ENCODE assay signal across 1 cellular context in genomic region chr14:68823434-68824206, GRCh38.
A peak's percentile ranks its signal among the peaks of the same experiment; 100 is the strongest.
TF ChIP-seq lines count a peak whose summit lies in the region.

No MANE protein-coding gene starts in this region.

TF ChIP-seq in HepG2, 621 proteins besides CTCF, POLR2A, EP300 and RAD21 (continued from another document and continues in another):
- TF ChIP-seq, protein P1, sequence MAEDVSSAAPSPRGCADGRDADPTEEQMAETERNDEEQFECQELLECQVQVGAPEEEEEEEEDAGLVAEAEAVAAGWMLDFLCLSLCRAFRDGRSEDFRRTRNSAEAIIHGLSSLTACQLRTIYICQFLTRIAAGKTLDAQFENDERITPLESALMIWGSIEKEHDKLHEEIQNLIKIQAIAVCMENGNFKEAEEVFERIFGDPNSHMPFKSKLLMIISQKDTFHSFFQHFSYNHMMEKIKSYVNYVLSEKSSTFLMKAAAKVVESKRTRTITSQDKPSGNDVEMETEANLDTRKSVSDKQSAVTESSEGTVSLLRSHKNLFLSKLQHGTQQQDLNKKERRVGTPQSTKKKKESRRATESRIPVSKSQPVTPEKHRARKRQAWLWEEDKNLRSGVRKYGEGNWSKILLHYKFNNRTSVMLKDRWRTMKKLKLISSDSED (CRISPR knock-in tag; IDR thresholded peaks at IDR 0.05), result no peak
- TF ChIP-seq, protein P2, sequence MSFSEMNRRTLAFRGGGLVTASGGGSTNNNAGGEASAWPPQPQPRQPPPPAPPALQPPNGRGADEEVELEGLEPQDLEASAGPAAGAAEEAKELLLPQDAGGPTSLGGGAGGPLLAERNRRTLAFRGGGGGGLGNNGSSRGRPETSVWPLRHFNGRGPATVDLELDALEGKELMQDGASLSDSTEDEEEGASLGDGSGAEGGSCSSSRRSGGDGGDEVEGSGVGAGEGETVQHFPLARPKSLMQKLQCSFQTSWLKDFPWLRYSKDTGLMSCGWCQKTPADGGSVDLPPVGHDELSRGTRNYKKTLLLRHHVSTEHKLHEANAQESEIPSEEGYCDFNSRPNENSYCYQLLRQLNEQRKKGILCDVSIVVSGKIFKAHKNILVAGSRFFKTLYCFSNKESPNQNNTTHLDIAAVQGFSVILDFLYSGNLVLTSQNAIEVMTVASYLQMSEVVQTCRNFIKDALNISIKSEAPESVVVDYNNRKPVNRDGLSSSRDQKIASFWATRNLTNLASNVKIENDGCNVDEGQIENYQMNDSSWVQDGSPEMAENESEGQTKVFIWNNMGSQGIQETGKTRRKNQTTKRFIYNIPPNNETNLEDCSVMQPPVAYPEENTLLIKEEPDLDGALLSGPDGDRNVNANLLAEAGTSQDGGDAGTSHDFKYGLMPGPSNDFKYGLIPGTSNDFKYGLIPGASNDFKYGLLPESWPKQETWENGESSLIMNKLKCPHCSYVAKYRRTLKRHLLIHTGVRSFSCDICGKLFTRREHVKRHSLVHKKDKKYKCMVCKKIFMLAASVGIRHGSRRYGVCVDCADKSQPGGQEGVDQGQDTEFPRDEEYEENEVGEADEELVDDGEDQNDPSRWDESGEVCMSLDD (CRISPR knock-in tag; IDR thresholded peaks at IDR 0.05; ENCODE audit: borderline replicate concordance), result peak; percentile 78; the same call in 1 of the 2 replicates
- TF ChIP-seq SRSF9 (IDR thresholded peaks at IDR 0.05; ENCODE audit: borderline replicate concordance, insufficient read depth, low read depth, low read length, poor library complexity, severe bottlenecking) (no peak), GATA4 (IDR thresholded peaks at IDR 0.05; ENCODE audit: borderline replicate concordance, low read depth) (no peak; the same call in 1 of the 2 replicates), ZFP1 (CRISPR knock-in tag; IDR thresholded peaks at IDR 0.05) (no peak), ZBTB21 (CRISPR knock-in tag; IDR thresholded peaks at IDR 0.05) (no peak), NFE2L2 (IDR thresholded peaks at IDR 0.05; ENCODE audit: low read length) (peak; percentile 63; the same call in 1 of the 2 replicates), ZNF790 (CRISPR knock-in tag; IDR thresholded peaks at IDR 0.05; ENCODE audit: borderline replicate concordance) (no peak), RBFOX2 (IDR thresholded peaks at IDR 0.05; ENCODE audit: low read depth, low read length) (0 out of 2 replicates have a peak, but pooled peaks have one; percentile 11), ZNF205 (CRISPR knock-in tag; IDR thresholded peaks at IDR 0.05) (no peak), THAP9 (CRISPR knock-in tag; IDR thresholded peaks at IDR 0.05; ENCODE audit: borderline replicate concordance) (no peak), MATR3 (CRISPR knock-in tag; IDR thresholded peaks at IDR 0.05) (no peak), ZNF362 (CRISPR knock-in tag; IDR thresholded peaks at IDR 0.05; ENCODE audit: borderline replicate concordance) (no peak), THAP11 (CRISPR knock-in tag; IDR thresholded peaks at IDR 0.05) (no peak; the same call in 1 of the 2 replicates), ZNF569 (CRISPR knock-in tag; IDR thresholded peaks at IDR 0.05; ENCODE audit: borderline replicate concordance) (no peak), FOXK2 (IDR thresholded peaks at IDR 0.05) (no peak), RNF2 (conservative IDR thresholded peaks at IDR 0.05; ENCODE audit: low read depth) (no peak), TAF1 (CRISPR knock-in tag; IDR thresholded peaks at IDR 0.05) (no peak; the same call in 1 of the 2 replicates), ZNF644 (CRISPR knock-in tag; IDR thresholded peaks at IDR 0.05; ENCODE audit: low read depth) (no peak; the same call in none of the 2 replicates), ZNF691 (CRISPR knock-in tag; IDR thresholded peaks at IDR 0.05; ENCODE audit: borderline replicate concordance, low read depth) (peak; percentile 52; the same call in 1 of the 2 replicates), CEBPG (CRISPR knock-in tag; IDR thresholded peaks at IDR 0.05) (peak; percentile 80), ZNF775 (CRISPR knock-in tag; IDR thresholded peaks at IDR 0.05; ENCODE audit: borderline replicate concordance) (no peak), PLSCR1 (CRISPR knock-in tag; IDR thresholded peaks at IDR 0.05; ENCODE audit: borderline replicate concordance) (no peak), SIX1 (CRISPR knock-in tag; IDR thresholded peaks at IDR 0.05; ENCODE audit: borderline replicate concordance) (no peak), EEA1 (CRISPR knock-in tag; IDR thresholded peaks at IDR 0.05; ENCODE audit: borderline replicate concordance) (0 out of 2 replicates have a peak, but pooled peaks have one; percentile 25), ZNF335 (CRISPR knock-in tag; IDR thresholded peaks at IDR 0.05) (no peak), ARHGAP35 (CRISPR knock-in tag; IDR thresholded peaks at IDR 0.05; ENCODE audit: borderline replicate concordance) (no peak), LRRFIP1 (CRISPR knock-in tag; conservative IDR thresholded peaks at IDR 0.05) (no peak), IRX3 (CRISPR knock-in tag; IDR thresholded peaks at IDR 0.05; ENCODE audit: borderline replicate concordance, low read depth) (no peak), MXD3 (CRISPR knock-in tag; IDR thresholded peaks at IDR 0.05) (no peak), TCF7 (IDR thresholded peaks at IDR 0.05; ENCODE audit: low read depth) (peak; percentile 26; the same call in 1 of the 2 replicates), TBP (CRISPR knock-in tag; IDR thresholded peaks at IDR 0.05) (no peak), ZNF484 (CRISPR knock-in tag; IDR thresholded peaks at IDR 0.05; ENCODE audit: borderline replicate concordance, low read depth) (no peak), ZSCAN22 (CRISPR knock-in tag; IDR thresholded peaks at IDR 0.05) (no peak), ZNF556 (CRISPR knock-in tag; IDR thresholded peaks at IDR 0.05; ENCODE audit: borderline replicate concordance) (0 out of 2 replicates have a peak, but pooled peaks have one; percentile 56), U2AF1 (optimal IDR thresholded peaks at IDR 0.05; ENCODE audit: low read depth, low read length) (no peak), ZNF235 (CRISPR knock-in tag; IDR thresholded peaks at IDR 0.05; ENCODE audit: borderline replicate concordance) (no peak)
- TF ChIP-seq, protein P3, sequence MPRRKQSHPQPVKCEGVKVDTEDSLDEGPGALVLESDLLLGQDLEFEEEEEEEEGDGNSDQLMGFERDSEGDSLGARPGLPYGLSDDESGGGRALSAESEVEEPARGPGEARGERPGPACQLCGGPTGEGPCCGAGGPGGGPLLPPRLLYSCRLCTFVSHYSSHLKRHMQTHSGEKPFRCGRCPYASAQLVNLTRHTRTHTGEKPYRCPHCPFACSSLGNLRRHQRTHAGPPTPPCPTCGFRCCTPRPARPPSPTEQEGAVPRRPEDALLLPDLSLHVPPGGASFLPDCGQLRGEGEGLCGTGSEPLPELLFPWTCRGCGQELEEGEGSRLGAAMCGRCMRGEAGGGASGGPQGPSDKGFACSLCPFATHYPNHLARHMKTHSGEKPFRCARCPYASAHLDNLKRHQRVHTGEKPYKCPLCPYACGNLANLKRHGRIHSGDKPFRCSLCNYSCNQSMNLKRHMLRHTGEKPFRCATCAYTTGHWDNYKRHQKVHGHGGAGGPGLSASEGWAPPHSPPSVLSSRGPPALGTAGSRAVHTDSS (CRISPR knock-in tag; conservative IDR thresholded peaks at IDR 0.05), result no peak
- TF ChIP-seq, protein P4, sequence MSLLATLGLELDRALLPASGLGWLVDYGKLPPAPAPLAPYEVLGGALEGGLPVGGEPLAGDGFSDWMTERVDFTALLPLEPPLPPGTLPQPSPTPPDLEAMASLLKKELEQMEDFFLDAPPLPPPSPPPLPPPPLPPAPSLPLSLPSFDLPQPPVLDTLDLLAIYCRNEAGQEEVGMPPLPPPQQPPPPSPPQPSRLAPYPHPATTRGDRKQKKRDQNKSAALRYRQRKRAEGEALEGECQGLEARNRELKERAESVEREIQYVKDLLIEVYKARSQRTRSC (CRISPR knock-in tag; IDR thresholded peaks at IDR 0.05; ENCODE audit: low read depth), result no peak
- TF ChIP-seq, protein P5, sequence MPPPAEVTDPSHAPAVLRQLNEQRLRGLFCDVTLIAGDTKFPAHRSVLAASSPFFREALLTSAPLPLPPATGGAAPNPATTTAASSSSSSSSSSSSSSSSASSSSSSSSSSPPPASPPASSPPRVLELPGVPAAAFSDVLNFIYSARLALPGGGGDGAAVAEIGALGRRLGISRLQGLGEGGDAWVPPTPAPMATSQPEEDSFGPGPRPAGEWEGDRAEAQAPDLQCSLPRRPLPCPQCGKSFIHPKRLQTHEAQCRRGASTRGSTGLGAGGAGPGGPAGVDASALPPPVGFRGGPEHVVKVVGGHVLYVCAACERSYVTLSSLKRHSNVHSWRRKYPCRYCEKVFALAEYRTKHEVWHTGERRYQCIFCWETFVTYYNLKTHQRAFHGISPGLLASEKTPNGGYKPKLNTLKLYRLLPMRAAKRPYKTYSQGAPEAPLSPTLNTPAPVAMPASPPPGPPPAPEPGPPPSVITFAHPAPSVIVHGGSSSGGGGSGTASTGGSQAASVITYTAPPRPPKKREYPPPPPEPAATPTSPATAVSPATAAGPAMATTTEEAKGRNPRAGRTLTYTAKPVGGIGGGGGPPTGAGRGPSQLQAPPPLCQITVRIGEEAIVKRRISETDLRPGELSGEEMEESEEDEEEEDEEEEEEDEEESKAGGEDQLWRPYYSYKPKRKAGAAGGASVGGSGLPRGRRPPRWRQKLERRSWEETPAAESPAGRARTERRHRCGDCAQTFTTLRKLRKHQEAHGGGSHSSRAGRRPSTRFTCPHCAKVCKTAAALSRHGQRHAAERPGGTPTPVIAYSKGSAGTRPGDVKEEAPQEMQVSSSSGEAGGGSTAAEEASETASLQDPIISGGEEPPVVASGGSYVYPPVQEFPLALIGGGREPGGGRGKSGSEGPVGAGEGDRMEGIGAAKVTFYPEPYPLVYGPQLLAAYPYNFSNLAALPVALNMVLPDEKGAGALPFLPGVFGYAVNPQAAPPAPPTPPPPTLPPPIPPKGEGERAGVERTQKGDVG (CRISPR knock-in tag; IDR thresholded peaks at IDR 0.05; ENCODE audit: borderline replicate concordance), result no peak
